Comparison of ENCODE assay signal across 1 cellular context in genomic region chr12:8078400-8078799, GRCh38.
TF ChIP-seq lines count a peak whose summit lies in the region.

No MANE protein-coding gene starts in this region.

TF ChIP-seq in endothelial cell of umbilical vein, 7 proteins besides CTCF, POLR2A, EP300 and RAD21 (continued from another document):
- no peak for TF ChIP-seq POLR2AphosphoS5 (IDR thresholded peaks at IDR 0.05; ENCODE audit: insufficient read depth, low read depth, low read length)
- TF ChIP-seq EZH2 (IDR thresholded peaks at IDR 0.05; ENCODE audit: borderline replicate concordance, low read depth, low read length, severe bottlenecking) = no peak
- no peak for TF ChIP-seq GATA2 (IDR thresholded peaks at IDR 0.05; ENCODE audit: insufficient read depth, insufficient read length, low read depth, low read length)
- no peak for TF ChIP-seq FOS (IDR thresholded peaks at IDR 0.05; ENCODE audit: borderline replicate concordance, insufficient read depth, low read length)
